ENCODE assay signal across 10 cellular contexts in genomic region chr11:110763249-110764011, GRCh38. TPM values are rescaled to one million over a fixed set of nuclear protein-coding genes. Genes with fewer than 3 reads are reported as not detected.
A peak's percentile ranks its signal among the peaks of the same experiment; 100 is the strongest.
DNase-seq lines count a peak whose midpoint lies in the region; TF ChIP-seq lines count a peak whose summit lies in the region.
"Had no signal": no experiment of that assay in that cellular context is flagged by ENCODE, and none has a peak within 500 bp of the region (broad histone marks: within the 10 kb centered on the region; RNA-seq: fewer than 3 reads in every experiment).

No MANE protein-coding gene starts in this region.

- no peaks in the 10 kb centered on the region for H3K27me3 ChIP-seq in osteoblast (ENCODE audit: insufficient read depth, low read length)

- peak overlapping the region; percentile 45 for H3K27ac ChIP-seq in osteoblast (ENCODE audit: low read depth, low read length)

- H3K79me2 ChIP-seq in osteoblast (ENCODE audit: insufficient read depth, low read length) = no peaks in the 10 kb centered on the region

- TF ChIP-seq CTCF in osteoblast (IDR thresholded peaks at IDR 0.05; ENCODE audit: extremely low read depth, low read depth, low read length) = no peak

- POLR2A ChIA-PET in activated CD4-positive, alpha-beta T cell treated with anti-CD3 and anti-CD28 coated beads, Interleukin-2, amount 10 ng/mL, durations not matched to agents 7 days and 5 days (lab: Charles Lee) = no interaction called here

- H3K4me3 ChIP-seq in osteoblast (ENCODE audit: insufficient read depth, low read length) = no peak overlapping the region

- H4K20me1 ChIP-seq in osteoblast (ENCODE audit: insufficient read depth, low read length) = no peaks in the 10 kb centered on the region

- no peak overlapping the region for H3K4me3 Mint-ChIP-seq in activated CD4-positive, alpha-beta T cell treated with anti-CD3 and anti-CD28 coated beads, Interleukin-2, amount 10 ng/mL, durations not matched to agents 7 days and 5 days

- peaks cover 16% of the 10 kb centered on the region for H3K4me1 ChIP-seq in osteoblast (ENCODE audit: insufficient read depth, low read length)

- CTCF ChIA-PET in activated CD4-positive, alpha-beta T cell treated with anti-CD3 and anti-CD28 coated beads, Interleukin-2, amount 10 ng/mL, durations not matched to agents 7 days and 5 days (lab: Charles Lee) = interaction anchor here (1.1 kb wide), 1 partner anchor 60 kb away, joined by 3 read pairs; no protein-coding TSS in a partner anchor

- peak overlapping the region; percentile 55 for H3K4me2 ChIP-seq in osteoblast (ENCODE audit: insufficient read depth, low read length)

- DNase-seq in Ammon's horn (ENCODE audit: low spot score) (peak; percentile 6), NCI-H1092 treated with DMSO at 0.1 percent for 48 hours (lab: John Stamatoyannopoulos, UW) (peak; percentile 85), dermis blood vessel endothelial cell (peak; percentile 35), osteoblast (ENCODE audit: insufficient read length, low spot score, missing footprints) (no peak), SW 1271 (lab: John Stamatoyannopoulos, UW) (no peak), cortex of kidney (lab: John Stamatoyannopoulos, UW) (no peak), islet precursor cell (no peak)
- DNase-seq in activated CD4-positive, alpha-beta T cell treated with anti-CD3 and anti-CD28 coated beads, Interleukin-2, amount 10 ng/mL, durations not matched to agents 7 days and 5 days = no peak
- DNase-seq: activated gamma-delta T cell, DND-41 had no signal

- H3K27ac Mint-ChIP-seq in activated CD4-positive, alpha-beta T cell treated with anti-CD3 and anti-CD28 coated beads, Interleukin-2, amount 10 ng/mL, durations not matched to agents 7 days and 5 days = no peak overlapping the region

- no peak overlapping the region for H2AFZ ChIP-seq in osteoblast (ENCODE audit: low read length)

- peaks cover 1% of the 10 kb centered on the region for H3K27me3 Mint-ChIP-seq in activated CD4-positive, alpha-beta T cell treated with anti-CD3 and anti-CD28 coated beads, Interleukin-2, amount 10 ng/mL, durations not matched to agents 7 days and 5 days

- no peaks in the 10 kb centered on the region for H3K36me3 Mint-ChIP-seq in activated CD4-positive, alpha-beta T cell treated with anti-CD3 and anti-CD28 coated beads, Interleukin-2, amount 10 ng/mL, durations not matched to agents 7 days and 5 days (ENCODE audit: low read depth)

- H3K4me1 Mint-ChIP-seq in activated CD4-positive, alpha-beta T cell treated with anti-CD3 and anti-CD28 coated beads, Interleukin-2, amount 10 ng/mL, durations not matched to agents 7 days and 5 days = no peaks in the 10 kb centered on the region

- H3K9me3 Mint-ChIP-seq in activated CD4-positive, alpha-beta T cell treated with anti-CD3 and anti-CD28 coated beads, Interleukin-2, amount 10 ng/mL, durations not matched to agents 7 days and 5 days = peaks cover 2% of the 10 kb centered on the region

- H3K9me3 ChIP-seq in osteoblast (ENCODE audit: low read depth, low read length) = no peaks in the 10 kb centered on the region

- no peaks in the 10 kb centered on the region for H3K36me3 ChIP-seq in osteoblast (ENCODE audit: insufficient read depth, low read length)

RNA-seq across cellular contexts. Expression of gene ARHGAP20, which starts 51.2 kb away (rescaled TPM):
- total RNA-seq in dermis blood vessel endothelial cell = 1.0 and 1.5 TPM in 2 replicates
- total RNA-seq in osteoblast = 2.2 and 3.5 TPM in 2 replicates
- not detected for total RNA-seq in activated CD4-positive, alpha-beta T cell treated with anti-CD3 and anti-CD28 coated beads, Interleukin-2, amount 10 ng/mL, durations not matched to agents 7 days and 5 days

Comparison
In these comparisons a context has a peak if more than half of its experiments do, and no peak if none do; other contexts are left out.
1. DNase-seq: peak in Ammon's horn (single experiment), NCI-H1092 treated with DMSO at 0.1 percent for 48 hours (single experiment) and dermis blood vessel endothelial cell (single experiment); none in osteoblast (single experiment), SW 1271 (0 of 2), activated CD4-positive, alpha-beta T cell treated with anti-CD3 and anti-CD28 coated beads, Interleukin-2, amount 10 ng/mL, durations not matched to agents 7 days and 5 days (single experiment), cortex of kidney (single experiment) and islet precursor cell (single experiment).